ENCODE assay signal across 10 cellular contexts in genomic region chr16:81582655-81583441, GRCh38.
DNase-seq lines count a peak whose midpoint lies in the region; FAIRE-seq and TF ChIP-seq lines count a peak whose summit lies in the region.
"Had no signal": no experiment of that assay in that cellular context is flagged by ENCODE, and none has a peak within 500 bp of the region (broad histone marks: within the 10 kb centered on the region; RNA-seq: fewer than 3 reads in every experiment).

No MANE protein-coding gene starts in this region.

- H3K27ac ChIP-seq in RWPE1: peak overlapping the region; percentile 91

- peak in 12 of 14 donors; percentile 21 to 75 (median 64) for DNase-seq in C1 segment of cervical spinal cord (lab: John Stamatoyannopoulos, UW)
- DNase-seq in RWPE1 (ENCODE audit: low spot score): no peak
- DNase-seq in foreskin fibroblast: peak; percentile 64 to 86
- peak; percentile 47 for DNase-seq in neural crest cell (ENCODE audit: low read depth, low spot score)
- no peak for DNase-seq in urothelium cell line (ENCODE audit: low spot score)
- no peak for DNase-seq in glomerular visceral epithelial cell (ENCODE audit: extremely low spot score)
- no peak for DNase-seq in HK-2 (ENCODE audit: unreplicated experiment)
- DNase-seq in cerebellar cortex (ENCODE audit: low spot score): no peak
- DNase-seq: left colon, NCI-H1694 treated with DMSO at 0.1 percent for 48 hours had no signal

- FAIRE-seq in urothelium cell line (lab: Jason Lieb, UNC): no peak

- no peaks in the 10 kb centered on the region for H3K27me3 Mint-ChIP-seq in neural crest cell (ENCODE audit: low read depth)

- no peak for TF ChIP-seq CTCF in RWPE1 (conservative IDR thresholded peaks at IDR 0.05; ENCODE audit: low read depth)
- peak; percentile 36 for TF ChIP-seq CTCF in foreskin fibroblast (IDR thresholded peaks at IDR 0.05; ENCODE audit: low read depth, low read length)
- TF ChIP-seq CTCF in neural crest cell (conservative IDR thresholded peaks at IDR 0.05): no peak

- H3K36me3 Mint-ChIP-seq in neural crest cell (ENCODE audit: low read depth): peaks cover 6% of the 10 kb centered on the region

- POLR2A ChIA-PET in RWPE1 (lab: Yijun Ruan, JAX; ENCODE audit: low non-redundant PET): no interaction called here

- no peak overlapping the region for H3K4me3 ChIP-seq in foreskin fibroblast (ENCODE audit: low read depth in 1 of 2, low read length in 2 of 2)

- H3K27ac Mint-ChIP-seq in neural crest cell (ENCODE audit: unreplicated experiment): peak overlapping the region; percentile 80

- no peaks in the 10 kb centered on the region for H3K9me3 Mint-ChIP-seq in neural crest cell

- CTCF ChIA-PET in RWPE1 (lab: Yijun Ruan, JAX): no interaction called here

- H3K4me1 Mint-ChIP-seq in neural crest cell: peaks cover 55% of the 10 kb centered on the region

- H3K4me3 Mint-ChIP-seq in neural crest cell: peak overlapping the region; percentile 5

Comparison
In these comparisons a context has a peak if more than half of its experiments do, and no peak if none do; other contexts are left out.
1. DNase-seq: peak in C1 segment of cervical spinal cord (12 of 14), foreskin fibroblast (2 of 2) and neural crest cell (single experiment); none in RWPE1 (single experiment), urothelium cell line (single experiment), glomerular visceral epithelial cell (single experiment), HK-2 (single experiment) and cerebellar cortex (single experiment).